ENCODE assay signal across 1 cellular context in the genomic region with DNA sequence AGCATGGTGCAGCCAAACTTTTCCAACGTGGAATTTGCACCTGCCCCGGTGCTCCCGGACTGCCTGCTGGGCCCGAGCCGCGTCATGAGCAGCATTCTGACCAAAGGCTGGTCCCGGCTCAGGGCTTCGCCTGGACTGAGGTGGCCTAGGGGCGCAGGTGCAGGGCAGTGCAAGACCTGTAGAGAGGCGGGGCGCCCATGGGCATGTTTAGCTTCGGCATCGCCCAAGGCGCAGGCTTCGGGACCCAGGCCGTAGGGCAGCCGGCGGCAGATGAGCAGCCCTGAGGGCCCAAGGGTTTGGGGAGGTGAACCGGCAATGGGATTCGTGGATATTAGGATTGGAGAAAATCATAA.
A peak's percentile ranks its signal among the peaks of the same experiment; 100 is the strongest.
TF ChIP-seq lines count a peak whose summit lies in the region.

No MANE protein-coding gene starts in this region.

TF ChIP-seq in H1, 55 proteins besides CTCF, POLR2A, EP300 and RAD21:
- peak; percentile 48; the same call in 1 of the 2 replicates for TF ChIP-seq CREB1 (IDR thresholded peaks at IDR 0.05)
- no peak for TF ChIP-seq CHD1 (IDR thresholded peaks at IDR 0.05; ENCODE audit: low read depth, low read length)
- TF ChIP-seq NANOG (IDR thresholded peaks at IDR 0.05; ENCODE audit: insufficient read depth, low read depth, low read length, poor library complexity, severe bottlenecking), result no peak
- no peak for TF ChIP-seq BRCA1 (IDR thresholded peaks at IDR 0.05; ENCODE audit: low read depth, low read length)
